Comparison of ENCODE assay signal across 1 cellular context in the genomic region with DNA sequence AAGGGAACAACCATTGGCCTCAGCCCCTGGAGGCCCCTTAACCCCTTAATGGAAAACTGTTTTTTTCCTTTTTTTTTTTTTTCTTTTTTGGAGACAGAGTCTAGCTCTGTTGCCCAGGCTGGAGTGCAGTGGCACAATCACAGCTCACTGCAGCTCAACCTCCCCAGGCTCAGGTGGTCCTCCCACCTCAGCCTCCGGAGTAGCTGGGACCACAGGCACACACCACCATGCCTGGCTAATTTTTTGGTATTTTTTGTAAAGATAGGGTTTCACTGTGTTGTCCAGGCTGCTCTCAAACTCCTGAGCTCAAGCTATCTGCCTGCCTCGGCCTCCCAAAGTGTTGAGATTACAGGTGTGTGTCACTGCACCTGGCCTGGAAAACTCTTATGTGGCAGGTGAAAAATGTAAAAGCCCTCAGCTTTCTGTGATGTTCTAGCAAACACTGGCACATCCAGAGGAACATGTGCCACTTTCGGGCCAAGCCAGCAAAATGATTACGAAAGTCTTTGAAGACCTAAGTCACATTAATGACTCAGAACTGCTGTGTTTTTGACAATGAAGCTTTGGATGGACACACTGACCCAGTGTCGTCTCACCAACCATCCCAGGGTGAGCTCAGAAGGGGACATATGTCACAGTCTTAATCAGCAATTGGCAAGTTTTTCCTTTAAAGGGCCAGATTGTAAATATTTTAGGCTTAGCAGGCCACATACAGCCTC.
TF ChIP-seq lines count a peak whose summit lies in the region.

No MANE protein-coding gene starts in this region.

TF ChIP-seq in H1, 55 proteins besides CTCF, POLR2A, EP300 and RAD21 (continued from another document):
- no peak for TF ChIP-seq CHD2 (IDR thresholded peaks at IDR 0.05; ENCODE audit: low read length)
- TF ChIP-seq SP1 (IDR thresholded peaks at IDR 0.05; ENCODE audit: low read depth, low read length): no peak
- TF ChIP-seq SRF (IDR thresholded peaks at IDR 0.05; ENCODE audit: low read depth, low read length): no peak
- TF ChIP-seq SIX5 (IDR thresholded peaks at IDR 0.05; ENCODE audit: low read depth, low read length): no peak
- no peak for TF ChIP-seq TBP (IDR thresholded peaks at IDR 0.05; ENCODE audit: low read depth, low read length)
- no peak for TF ChIP-seq KDM4A (IDR thresholded peaks at IDR 0.05; ENCODE audit: low read depth, low read length, severe bottlenecking)
